ENCODE assay signal across 8 cellular contexts in the genomic region with DNA sequence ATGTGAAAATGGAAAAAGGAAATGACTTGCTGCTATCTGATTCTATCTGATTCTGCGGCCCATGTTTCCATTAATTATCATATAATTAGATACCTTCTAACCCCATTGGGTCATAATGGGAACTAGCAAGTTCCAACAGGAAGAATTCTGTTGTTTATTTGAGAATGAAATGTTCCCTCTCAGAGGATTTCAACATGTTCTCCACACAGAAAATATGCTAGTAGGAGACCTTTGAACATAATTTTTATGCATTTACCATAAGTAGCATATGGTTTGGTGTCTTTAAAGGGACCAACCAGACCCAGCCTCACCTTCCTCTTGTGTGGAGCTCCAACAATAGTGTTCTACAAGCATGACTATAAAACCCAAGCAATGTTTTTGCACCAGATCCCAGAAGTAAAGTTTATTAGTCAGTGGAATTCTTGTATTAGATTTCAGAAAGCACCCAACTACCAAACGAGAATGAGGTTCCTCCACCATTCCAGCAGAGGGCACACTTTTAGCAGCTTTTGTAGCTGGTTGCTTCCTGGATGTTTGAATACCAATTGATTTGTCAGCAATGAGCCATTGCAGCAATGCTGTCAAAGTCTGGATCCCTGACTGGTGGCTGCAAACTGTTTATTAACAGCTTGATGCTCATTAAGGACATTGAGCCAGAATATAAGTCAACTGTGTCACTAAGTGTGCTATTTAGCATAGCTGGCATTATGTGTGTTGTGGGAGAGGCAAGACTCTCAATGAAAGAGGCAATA.
A peak's percentile ranks its signal among the peaks of the same experiment; 100 is the strongest.
DNase-seq lines count a peak whose midpoint lies in the region; ATAC-seq and TF ChIP-seq lines count a peak whose summit lies in the region.

No MANE protein-coding gene starts in this region.

- no peak overlapping the region for H3K4me3 ChIP-seq in WERI-Rb-1 (ENCODE audit: low read depth, low read length)
- no peak overlapping the region for H3K4me3 ChIP-seq in fibroblast of pulmonary artery (replicated peaks; ENCODE audit: low read depth, low read length)
- H3K4me3 ChIP-seq in retinal pigment epithelial cell (ENCODE audit: low read length): no peak overlapping the region
- H3K4me3 ChIP-seq in ovary: no peak overlapping the region

- peak; percentile 76 for TF ChIP-seq CTCF in WERI-Rb-1 (IDR thresholded peaks at IDR 0.05; ENCODE audit: low read depth, low read length)
- TF ChIP-seq CTCF in fibroblast of pulmonary artery (IDR thresholded peaks at IDR 0.05; ENCODE audit: low read length, missing control alignments): peak; percentile 95
- peak; percentile 87 for TF ChIP-seq CTCF in retinal pigment epithelial cell (conservative IDR thresholded peaks at IDR 0.05; ENCODE audit: low read depth, low read length)
- TF ChIP-seq CTCF in ovary (IDR thresholded peaks at IDR 0.05): no peak

- H3K9me3 ChIP-seq in WERI-Rb-1 (ENCODE audit: severe bottlenecking) (no peaks in the 10 kb centered on the region), ovary (no peaks in the 10 kb centered on the region)

- WGBS in ovary, 3 donors: 43 to 51% (median 49%) methylated on average over 2 of the region's 2 CpGs

- DNase-seq in CD1c-positive myeloid dendritic cell (ENCODE audit: extremely low spot score) (peak; percentile 29), NCI-H1417 (lab: John Stamatoyannopoulos, UW) (peak; percentile 10 to 76 (median 40)), WERI-Rb-1 (peak; percentile 25), fibroblast of pulmonary artery (ENCODE audit: low read depth) (peak; percentile 84), retinal pigment epithelial cell (ENCODE audit: low read depth) (peak; percentile 31), ovary (no peak)

- peak; percentile 91 for ATAC-seq in GM18508 (IDR thresholded peaks at IDR 0.05; ENCODE audit: insufficient read depth, unreplicated experiment)
- ATAC-seq in HG02852 (IDR thresholded peaks at IDR 0.05; ENCODE audit: unreplicated experiment): peak; percentile 86

- intact Hi-C loops in ovary (cut with DNase I): no loop called here

- TF ChIP-seq EP300 in ovary (IDR thresholded peaks at IDR 0.05): no peak

- H3K27ac ChIP-seq in WERI-Rb-1 (no peak overlapping the region), ovary (no peak overlapping the region)

- no peak for TF ChIP-seq POLR2A in ovary (IDR thresholded peaks at IDR 0.05)

- H3K36me3 ChIP-seq in WERI-Rb-1 (no peaks in the 10 kb centered on the region), ovary (no peaks in the 10 kb centered on the region)

- no peaks in the 10 kb centered on the region for H3K4me1 ChIP-seq in ovary (ENCODE audit: insufficient read depth)

- H3K27me3 ChIP-seq in WERI-Rb-1 (ENCODE audit: insufficient read depth, low read depth, severe bottlenecking) (peaks cover 4% of the 10 kb centered on the region), ovary (no peaks in the 10 kb centered on the region)

Comparison
In these comparisons a context has a peak if more than half of its experiments do, and no peak if none do; other contexts are left out.
1. DNase-seq: peak in CD1c-positive myeloid dendritic cell (single experiment), NCI-H1417 (3 of 3), WERI-Rb-1 (single experiment), fibroblast of pulmonary artery (single experiment) and retinal pigment epithelial cell (single experiment); none in ovary (0 of 5).
2. CTCF ChIP-seq: peak in WERI-Rb-1 (single experiment), fibroblast of pulmonary artery (single experiment) and retinal pigment epithelial cell (single experiment); none in ovary (0 of 3).